ENCODE assay signal across 3 cellular contexts in genomic region chr9:3768698-3769458, GRCh38.
A peak's percentile ranks its signal among the peaks of the same experiment; 100 is the strongest.
TF ChIP-seq lines count a peak whose summit lies in the region.

No MANE protein-coding gene starts in this region.

TF ChIP-seq in liver, 16 proteins besides CTCF, POLR2A, EP300 and RAD21:
- TF ChIP-seq FOXA1 (IDR thresholded peaks at IDR 0.05), result no peak
- TF ChIP-seq JUND (IDR thresholded peaks at IDR 0.05), result no peak
- TF ChIP-seq, protein P1, sequence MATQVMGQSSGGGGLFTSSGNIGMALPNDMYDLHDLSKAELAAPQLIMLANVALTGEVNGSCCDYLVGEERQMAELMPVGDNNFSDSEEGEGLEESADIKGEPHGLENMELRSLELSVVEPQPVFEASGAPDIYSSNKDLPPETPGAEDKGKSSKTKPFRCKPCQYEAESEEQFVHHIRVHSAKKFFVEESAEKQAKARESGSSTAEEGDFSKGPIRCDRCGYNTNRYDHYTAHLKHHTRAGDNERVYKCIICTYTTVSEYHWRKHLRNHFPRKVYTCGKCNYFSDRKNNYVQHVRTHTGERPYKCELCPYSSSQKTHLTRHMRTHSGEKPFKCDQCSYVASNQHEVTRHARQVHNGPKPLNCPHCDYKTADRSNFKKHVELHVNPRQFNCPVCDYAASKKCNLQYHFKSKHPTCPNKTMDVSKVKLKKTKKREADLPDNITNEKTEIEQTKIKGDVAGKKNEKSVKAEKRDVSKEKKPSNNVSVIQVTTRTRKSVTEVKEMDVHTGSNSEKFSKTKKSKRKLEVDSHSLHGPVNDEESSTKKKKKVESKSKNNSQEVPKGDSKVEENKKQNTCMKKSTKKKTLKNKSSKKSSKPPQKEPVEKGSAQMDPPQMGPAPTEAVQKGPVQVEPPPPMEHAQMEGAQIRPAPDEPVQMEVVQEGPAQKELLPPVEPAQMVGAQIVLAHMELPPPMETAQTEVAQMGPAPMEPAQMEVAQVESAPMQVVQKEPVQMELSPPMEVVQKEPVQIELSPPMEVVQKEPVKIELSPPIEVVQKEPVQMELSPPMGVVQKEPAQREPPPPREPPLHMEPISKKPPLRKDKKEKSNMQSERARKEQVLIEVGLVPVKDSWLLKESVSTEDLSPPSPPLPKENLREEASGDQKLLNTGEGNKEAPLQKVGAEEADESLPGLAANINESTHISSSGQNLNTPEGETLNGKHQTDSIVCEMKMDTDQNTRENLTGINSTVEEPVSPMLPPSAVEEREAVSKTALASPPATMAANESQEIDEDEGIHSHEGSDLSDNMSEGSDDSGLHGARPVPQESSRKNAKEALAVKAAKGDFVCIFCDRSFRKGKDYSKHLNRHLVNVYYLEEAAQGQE (IDR thresholded peaks at IDR 0.05), result no peak
- TF ChIP-seq YY1 (IDR thresholded peaks at IDR 0.05), result no peak
- TF ChIP-seq, protein P2, sequence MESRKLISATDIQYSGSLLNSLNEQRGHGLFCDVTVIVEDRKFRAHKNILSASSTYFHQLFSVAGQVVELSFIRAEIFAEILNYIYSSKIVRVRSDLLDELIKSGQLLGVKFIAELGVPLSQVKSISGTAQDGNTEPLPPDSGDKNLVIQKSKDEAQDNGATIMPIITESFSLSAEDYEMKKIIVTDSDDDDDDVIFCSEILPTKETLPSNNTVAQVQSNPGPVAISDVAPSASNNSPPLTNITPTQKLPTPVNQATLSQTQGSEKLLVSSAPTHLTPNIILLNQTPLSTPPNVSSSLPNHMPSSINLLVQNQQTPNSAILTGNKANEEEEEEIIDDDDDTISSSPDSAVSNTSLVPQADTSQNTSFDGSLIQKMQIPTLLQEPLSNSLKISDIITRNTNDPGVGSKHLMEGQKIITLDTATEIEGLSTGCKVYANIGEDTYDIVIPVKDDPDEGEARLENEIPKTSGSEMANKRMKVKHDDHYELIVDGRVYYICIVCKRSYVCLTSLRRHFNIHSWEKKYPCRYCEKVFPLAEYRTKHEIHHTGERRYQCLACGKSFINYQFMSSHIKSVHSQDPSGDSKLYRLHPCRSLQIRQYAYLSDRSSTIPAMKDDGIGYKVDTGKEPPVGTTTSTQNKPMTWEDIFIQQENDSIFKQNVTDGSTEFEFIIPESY (IDR thresholded peaks at IDR 0.05), result no peak
- TF ChIP-seq HNF4A (conservative IDR thresholded peaks at IDR 0.05), result peak in 1 of 2 donors; percentile 38
- peak in 1 of 2 donors; percentile 40 for TF ChIP-seq RXRA (IDR thresholded peaks at IDR 0.05)
- TF ChIP-seq SP1 (IDR thresholded peaks at IDR 0.05), result peak; percentile 15
- no peak for TF ChIP-seq FOXA2 (IDR thresholded peaks at IDR 0.05)
- no peak for TF ChIP-seq HNF4G (IDR thresholded peaks at IDR 0.05)
- TF ChIP-seq NR2F2 (IDR thresholded peaks at IDR 0.05), result peak; percentile 92
- no peak for TF ChIP-seq TAF1 (conservative IDR thresholded peaks at IDR 0.05)
- TF ChIP-seq MAX (IDR thresholded peaks at IDR 0.05), result no peak
- TF ChIP-seq ATF3 (IDR thresholded peaks at IDR 0.05), result no peak
- no peak for TF ChIP-seq GABPA (IDR thresholded peaks at IDR 0.05 in 1 of 2, conservative IDR thresholded peaks at IDR 0.05 in 1 of 2)
- TF ChIP-seq EGR1 (IDR thresholded peaks at IDR 0.05; ENCODE audit: low read depth in 2 of 2), result no peak

TF ChIP-seq in HepG2, 621 proteins besides CTCF, POLR2A, EP300 and RAD21:
- TF ChIP-seq, protein P3, sequence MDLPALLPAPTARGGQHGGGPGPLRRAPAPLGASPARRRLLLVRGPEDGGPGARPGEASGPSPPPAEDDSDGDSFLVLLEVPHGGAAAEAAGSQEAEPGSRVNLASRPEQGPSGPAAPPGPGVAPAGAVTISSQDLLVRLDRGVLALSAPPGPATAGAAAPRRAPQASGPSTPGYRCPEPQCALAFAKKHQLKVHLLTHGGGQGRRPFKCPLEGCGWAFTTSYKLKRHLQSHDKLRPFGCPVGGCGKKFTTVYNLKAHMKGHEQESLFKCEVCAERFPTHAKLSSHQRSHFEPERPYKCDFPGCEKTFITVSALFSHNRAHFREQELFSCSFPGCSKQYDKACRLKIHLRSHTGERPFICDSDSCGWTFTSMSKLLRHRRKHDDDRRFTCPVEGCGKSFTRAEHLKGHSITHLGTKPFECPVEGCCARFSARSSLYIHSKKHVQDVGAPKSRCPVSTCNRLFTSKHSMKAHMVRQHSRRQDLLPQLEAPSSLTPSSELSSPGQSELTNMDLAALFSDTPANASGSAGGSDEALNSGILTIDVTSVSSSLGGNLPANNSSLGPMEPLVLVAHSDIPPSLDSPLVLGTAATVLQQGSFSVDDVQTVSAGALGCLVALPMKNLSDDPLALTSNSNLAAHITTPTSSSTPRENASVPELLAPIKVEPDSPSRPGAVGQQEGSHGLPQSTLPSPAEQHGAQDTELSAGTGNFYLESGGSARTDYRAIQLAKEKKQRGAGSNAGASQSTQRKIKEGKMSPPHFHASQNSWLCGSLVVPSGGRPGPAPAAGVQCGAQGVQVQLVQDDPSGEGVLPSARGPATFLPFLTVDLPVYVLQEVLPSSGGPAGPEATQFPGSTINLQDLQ (CRISPR knock-in tag; IDR thresholded peaks at IDR 0.05), result no peak
- peak in 1 of 2 experiments; percentile 84; a peak in 2 of 4 replicates for TF ChIP-seq ATF4 (CRISPR knock-in tag; IDR thresholded peaks at IDR 0.05)

TF ChIP-seq in H1, 55 proteins besides CTCF, POLR2A, EP300 and RAD21:
- TF ChIP-seq SIRT6 (IDR thresholded peaks at IDR 0.05; ENCODE audit: low read length) (no peak), MAX (IDR thresholded peaks at IDR 0.05) (no peak), RNF2 (IDR thresholded peaks at IDR 0.05; ENCODE audit: borderline replicate concordance, low read depth, low read length, missing control alignments, poor library complexity, severe bottlenecking) (no peak), CHD2 (IDR thresholded peaks at IDR 0.05; ENCODE audit: low read length) (no peak), MAFK (IDR thresholded peaks at IDR 0.05; ENCODE audit: low read depth, low read length) (no peak)
